ENCODE assay signal across 12 cellular contexts in the genomic region with DNA sequence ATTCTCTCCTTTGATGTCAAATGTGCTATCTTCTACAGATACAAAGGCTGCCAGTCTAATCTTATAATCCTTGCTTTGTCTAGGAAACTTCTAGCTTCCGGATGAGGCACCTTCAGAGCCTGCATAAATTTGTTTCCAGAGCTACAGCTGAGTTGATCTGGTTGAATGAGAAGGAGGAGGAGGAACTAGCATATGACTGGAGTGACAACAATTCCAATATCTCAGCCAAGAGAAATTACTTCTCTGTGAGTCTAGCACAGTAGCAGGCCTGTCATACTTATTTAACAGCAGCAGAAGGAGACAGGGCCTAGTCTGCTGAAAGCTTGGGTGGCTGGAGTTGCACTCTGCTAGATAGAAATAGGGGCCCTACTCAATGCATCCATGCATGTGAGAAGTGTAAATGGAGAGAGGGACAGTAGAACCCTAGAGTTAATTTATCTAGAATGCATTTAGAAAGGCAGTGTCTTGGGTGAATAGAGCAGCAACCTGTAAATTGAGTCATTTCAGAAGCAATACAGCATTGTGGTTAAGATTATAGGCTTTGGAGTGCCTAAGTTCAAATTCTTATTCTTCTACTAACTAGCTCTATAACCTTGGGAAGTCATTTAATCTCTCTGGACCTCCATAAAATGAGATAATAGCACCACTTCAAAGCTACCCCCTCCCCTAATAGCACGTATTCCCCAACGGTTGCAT.
DNase-seq lines count a peak whose midpoint lies in the region; FAIRE-seq and TF ChIP-seq lines count a peak whose summit lies in the region.
"Had no signal": no experiment of that assay in that cellular context is flagged by ENCODE, and none has a peak within 500 bp of the region (broad histone marks: within the 10 kb centered on the region; RNA-seq: fewer than 3 reads in every experiment).

No MANE protein-coding gene starts in this region.

- no peak overlapping the region for H2BK5ac ChIP-seq in mesenchymal stem cell (ENCODE audit: low read depth, low read length, poor library complexity, severe bottlenecking)

- peaks cover 14% of the 10 kb centered on the region for H3K4me1 Mint-ChIP-seq in chondrocyte (ENCODE audit: low read depth)

- no peak overlapping the region for H2BK12ac ChIP-seq in mesenchymal stem cell (ENCODE audit: low read length in 2 of 2)

- H3K4me1 ChIP-seq in GM23248 (ENCODE audit: insufficient read depth): peaks cover 23% of the 10 kb centered on the region
- H3K4me1 ChIP-seq in mesenchymal stem cell (ENCODE audit: control insufficient read depth, insufficient read depth, low read depth, low read length): no peaks in the 10 kb centered on the region
- H3K4me1 ChIP-seq: tibial nerve had no signal

- H3K27me3 Mint-ChIP-seq in chondrocyte (ENCODE audit: low read depth): no peaks in the 10 kb centered on the region

- H3K79me1 ChIP-seq in mesenchymal stem cell (replicated peaks; ENCODE audit: low read length, poor library complexity, severe bottlenecking): peaks cover 24% of the 10 kb centered on the region

- H3K23ac ChIP-seq in mesenchymal stem cell (ENCODE audit: low read length in 2 of 2): no peak overlapping the region

- H3K27ac ChIP-seq in GM23248 (0 out of 2 replicates have a peak overlapping the region, but pooled peaks have one; percentile 22), mesenchymal stem cell (ENCODE audit: low read length, poor library complexity, severe bottlenecking) (peak overlapping the region; percentile 30)
- H3K27ac ChIP-seq: brain microvascular endothelial cell, tibial nerve had no signal

- in situ Hi-C loops in ACHN (cut with HindIII; ENCODE audit: low pct_ligation_motif_present, low pct_unique_long_range_greater_than_20kb, low sequenced_read_pairs) (no loop called here), GM23248 (cut with MboI) (no loop called here)

- H3K14ac ChIP-seq in mesenchymal stem cell (ENCODE audit: low read length in 2 of 2): no peak overlapping the region

- peaks cover 29% of the 10 kb centered on the region for H3F3A ChIP-seq in GM23248 (ENCODE audit: insufficient read depth)

- H3K27ac Mint-ChIP-seq in chondrocyte (ENCODE audit: unreplicated experiment): peak overlapping the region; percentile 52

- no peaks in the 10 kb centered on the region; the same call in 1 of the 2 replicates for H3K79me2 ChIP-seq in GM23248 (ENCODE audit: insufficient read depth)

- H3K9ac ChIP-seq in GM23248 (peak overlapping the region; percentile 16; the same call in 1 of the 2 replicates), mesenchymal stem cell (ENCODE audit: low read length) (peak overlapping the region; percentile 16)

- peaks cover 44% of the 10 kb centered on the region for H3K36me3 Mint-ChIP-seq in chondrocyte (ENCODE audit: low read depth)

- H3K18ac ChIP-seq in mesenchymal stem cell (ENCODE audit: low read depth in 1 of 2, low read length in 2 of 2): no peak overlapping the region

- no peaks in the 10 kb centered on the region for H3K9me2 ChIP-seq in GM23248 (ENCODE audit: insufficient read depth)

- H2AK5ac ChIP-seq in mesenchymal stem cell (ENCODE audit: low read length, severe bottlenecking): no peak overlapping the region

- H3K36me3 ChIP-seq in GM23248 (ENCODE audit: low read depth) (peaks cover 53% of the 10 kb centered on the region), mesenchymal stem cell (ENCODE audit: control insufficient read depth in 1 of 2, insufficient read depth in 2 of 2, low read depth in 1 of 2, low read length in 2 of 2) (peaks cover 25 to 71% of the 10 kb centered on the region in 2 experiments)

- H2AFZ ChIP-seq in GM23248 (no peak overlapping the region), mesenchymal stem cell (ENCODE audit: low read depth, low read length) (no peak overlapping the region)

- no peak overlapping the region for H3K4me3 Mint-ChIP-seq in chondrocyte (ENCODE audit: unreplicated experiment)

- H3K4me3 ChIP-seq in GM23248 (no peak overlapping the region), mesenchymal stem cell (ENCODE audit: insufficient read depth in 1 of 2, low read depth in 1 of 2, low read length in 2 of 2) (no peak overlapping the region)
- H3K4me3 ChIP-seq: K562, tibial nerve had no signal

- H2BK15ac ChIP-seq in mesenchymal stem cell (ENCODE audit: low read depth, poor library complexity, severe bottlenecking): no peak overlapping the region

- H3K4me2 ChIP-seq in GM23248 (ENCODE audit: unreplicated experiment) (peak overlapping the region; percentile 26), mesenchymal stem cell (ENCODE audit: low read length, poor library complexity, severe bottlenecking) (no peak overlapping the region)

- WGBS in GM23248 (ENCODE audit: low coverage in 1 of 2, low lambda C conversion rate in 2 of 2, missing lambda C conversion rate in 2 of 2), 2 experiments: 69 to 72% methylated on average over 3 of the region's 3 CpGs
- WGBS in mesenchymal stem cell: 92% methylated on average over 2 of the region's 3 CpGs

- H3K4ac ChIP-seq in mesenchymal stem cell (ENCODE audit: low read depth in 1 of 2, low read length in 2 of 2): no peak overlapping the region

- H3K9me3 ChIP-seq in GM23248 (ENCODE audit: low read depth): no peaks in the 10 kb centered on the region
- peaks cover 13% of the 10 kb centered on the region for H3K9me3 ChIP-seq in mesenchymal stem cell (ENCODE audit: control insufficient read depth, low read length)
- H3K9me3 ChIP-seq: tibial nerve had no signal

- no peaks in the 10 kb centered on the region for H3K27me3 ChIP-seq in GM23248 (replicated peaks; ENCODE audit: insufficient read depth)
- H3K27me3 ChIP-seq in mesenchymal stem cell (ENCODE audit: control insufficient read depth in 1 of 2, insufficient read depth in 1 of 2, low read length in 2 of 2): no peaks in the 10 kb centered on the region
- H3K27me3 ChIP-seq: brain microvascular endothelial cell, tibial nerve had no signal

- no peak for FAIRE-seq in GM19239 (lab: Jason Lieb, UNC)

- no peak for TF ChIP-seq CTCF in chondrocyte (IDR thresholded peaks at IDR 0.05)

- H2BK120ac ChIP-seq in mesenchymal stem cell (ENCODE audit: low read depth, low read length): no peak overlapping the region

- no peak overlapping the region for H4K8ac ChIP-seq in mesenchymal stem cell (ENCODE audit: low read length)

- DNase-seq in ACHN (peak; percentile 23), GM23248 (peak; percentile 76), chondrocyte (ENCODE audit: low spot score) (no peak), mesenchymal stem cell (no peak), DMS53 (lab: John Stamatoyannopoulos, UW) (no peak), GM19239 (ENCODE audit: insufficient read length, low spot score) (no peak), 8988T (no peak)
- no peak for DNase-seq in stimulated activated CD4-positive, alpha-beta T cell treated with anti-CD3 and anti-CD28 coated beads, Interleukin-2, amount 100 ng/mL, for 48 hours
- DNase-seq: brain microvascular endothelial cell, NCI-H1930 had no signal

- no peak overlapping the region for H4K91ac ChIP-seq in mesenchymal stem cell (ENCODE audit: low read length)

- no peaks in the 10 kb centered on the region for H4K20me1 ChIP-seq in GM23248 (ENCODE audit: insufficient read depth)

- no peaks in the 10 kb centered on the region for H3K9me3 Mint-ChIP-seq in chondrocyte (ENCODE audit: low read depth)

Comparison
In these comparisons a context has a peak if more than half of its experiments do, and no peak if none do; other contexts are left out.
1. DNase-seq: peak in ACHN (single experiment) and GM23248 (single experiment); none in chondrocyte (single experiment), mesenchymal stem cell (single experiment), stimulated activated CD4-positive, alpha-beta T cell treated with anti-CD3 and anti-CD28 coated beads, Interleukin-2, amount 100 ng/mL, for 48 hours (0 of 2), DMS53 (single experiment), GM19239 (single experiment) and 8988T (single experiment).